1 cellular context compared by ENCODE assay signal in the genomic region with DNA sequence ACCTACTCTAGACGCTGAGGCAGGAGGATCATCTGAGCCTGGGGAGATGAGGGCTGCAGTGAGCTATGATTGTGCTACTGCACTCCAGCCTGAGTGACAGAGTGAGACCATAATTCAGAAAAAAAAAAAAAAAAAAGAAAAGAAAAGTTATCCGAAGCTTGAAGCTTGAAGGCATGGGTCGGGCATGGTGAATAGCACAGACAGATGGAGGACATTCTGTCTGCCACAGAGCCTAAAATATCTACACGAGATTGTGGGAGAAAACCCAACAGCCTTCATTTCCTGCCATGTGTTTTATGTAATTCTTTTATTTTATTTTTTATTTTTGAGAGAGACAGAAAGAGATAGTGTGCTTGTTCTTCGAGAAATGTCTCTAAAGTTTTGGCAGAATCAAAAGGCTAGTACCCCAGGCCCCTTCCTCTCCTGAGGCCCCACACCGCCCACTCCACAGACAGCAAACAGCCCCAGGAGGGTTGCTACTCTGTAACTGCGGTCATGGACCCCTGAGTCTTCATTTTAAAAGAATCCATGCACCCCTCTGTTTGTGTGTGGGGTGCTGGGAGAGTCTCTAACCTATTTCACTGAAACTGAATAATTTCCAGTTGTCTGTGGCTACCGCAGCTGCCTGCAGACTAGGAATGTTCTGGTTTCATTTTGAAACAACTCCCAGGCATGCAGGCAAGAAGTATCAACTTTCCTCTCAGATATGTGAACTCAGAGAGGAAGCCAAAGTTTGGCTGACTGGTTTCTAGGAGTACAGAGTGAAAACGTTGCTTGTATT.
TF ChIP-seq lines count a peak whose summit lies in the region.

No MANE protein-coding gene starts in this region.

TF ChIP-seq in HepG2, 621 proteins besides CTCF, POLR2A, EP300 and RAD21 (continued from another document):
- TF ChIP-seq, protein P1, sequence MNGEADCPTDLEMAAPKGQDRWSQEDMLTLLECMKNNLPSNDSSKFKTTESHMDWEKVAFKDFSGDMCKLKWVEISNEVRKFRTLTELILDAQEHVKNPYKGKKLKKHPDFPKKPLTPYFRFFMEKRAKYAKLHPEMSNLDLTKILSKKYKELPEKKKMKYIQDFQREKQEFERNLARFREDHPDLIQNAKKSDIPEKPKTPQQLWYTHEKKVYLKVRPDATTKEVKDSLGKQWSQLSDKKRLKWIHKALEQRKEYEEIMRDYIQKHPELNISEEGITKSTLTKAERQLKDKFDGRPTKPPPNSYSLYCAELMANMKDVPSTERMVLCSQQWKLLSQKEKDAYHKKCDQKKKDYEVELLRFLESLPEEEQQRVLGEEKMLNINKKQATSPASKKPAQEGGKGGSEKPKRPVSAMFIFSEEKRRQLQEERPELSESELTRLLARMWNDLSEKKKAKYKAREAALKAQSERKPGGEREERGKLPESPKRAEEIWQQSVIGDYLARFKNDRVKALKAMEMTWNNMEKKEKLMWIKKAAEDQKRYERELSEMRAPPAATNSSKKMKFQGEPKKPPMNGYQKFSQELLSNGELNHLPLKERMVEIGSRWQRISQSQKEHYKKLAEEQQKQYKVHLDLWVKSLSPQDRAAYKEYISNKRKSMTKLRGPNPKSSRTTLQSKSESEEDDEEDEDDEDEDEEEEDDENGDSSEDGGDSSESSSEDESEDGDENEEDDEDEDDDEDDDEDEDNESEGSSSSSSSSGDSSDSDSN (CRISPR knock-in tag; IDR thresholded peaks at IDR 0.05), result no peak
- no peak for TF ChIP-seq MEIS1 (CRISPR knock-in tag; IDR thresholded peaks at IDR 0.05; ENCODE audit: borderline replicate concordance)
- TF ChIP-seq ZNF543 (CRISPR knock-in tag; IDR thresholded peaks at IDR 0.05), result no peak
- TF ChIP-seq SSRP1 (CRISPR knock-in tag; IDR thresholded peaks at IDR 0.05), result no peak
- no peak for TF ChIP-seq HOXD1 (CRISPR knock-in tag; IDR thresholded peaks at IDR 0.05)
- no peak for TF ChIP-seq NFE2 (CRISPR knock-in tag; IDR thresholded peaks at IDR 0.05)
